Comparison of ENCODE assay signal across 8 cellular contexts in the genomic region with DNA sequence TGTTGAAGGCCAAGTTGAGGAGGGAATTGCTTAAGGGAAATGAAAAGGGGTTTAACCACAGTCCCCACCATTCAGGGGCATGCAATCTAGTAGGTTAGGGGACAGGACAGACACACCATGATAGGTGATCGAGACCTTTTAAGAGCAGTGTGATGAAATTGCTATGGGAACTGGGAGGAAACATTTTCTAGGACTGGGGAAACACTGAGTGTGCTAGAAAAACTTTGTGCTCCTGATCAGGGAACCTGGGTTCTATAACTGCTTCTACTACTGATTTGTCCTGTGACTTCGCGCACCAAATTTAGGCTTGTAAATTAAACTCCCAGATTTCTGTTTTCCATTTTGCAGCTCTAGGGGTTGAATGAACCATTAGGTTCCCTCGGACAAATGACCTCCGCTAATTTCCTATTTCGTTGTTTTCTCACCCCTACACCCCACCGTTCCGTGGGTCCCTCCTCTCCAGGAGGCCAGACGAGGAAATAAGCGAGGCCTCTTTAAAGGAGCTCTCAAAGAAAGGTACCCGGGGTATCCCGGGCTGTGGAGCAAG. TPM values are rescaled to one million over a fixed set of nuclear protein-coding genes. Genes with fewer than 3 reads are reported as not detected.
DNase-seq lines count a peak whose midpoint lies in the region; ATAC-seq and TF ChIP-seq lines count a peak whose summit lies in the region.

No MANE protein-coding gene starts in this region.

- peak overlapping the region; percentile 68 for H3K4me3 ChIP-seq in Jurkat, Clone E6-1 (ENCODE audit: low read length)
- H3K4me3 ChIP-seq in lung (peak overlapping the region; percentile 64), vagina (peak overlapping the region; percentile 79 to 82)

- H3K4me1 Mint-ChIP-seq in brain, result peaks cover 44% of the 10 kb centered on the region

- intact Hi-C loops in vagina (cut with DNase I), result loop anchor here (10.0 kb wide), 1 partner anchor 212 kb away; the partner anchor contains the start of gene LBH

- DNase-seq in NCI-H2227 treated with DMSO at 0.1 percent for 48 hours (lab: John Stamatoyannopoulos, UW) (peak; percentile 61), NCI-H2227 (lab: John Stamatoyannopoulos, UW; ENCODE audit: unreplicated experiment) (no peak), lung (ENCODE audit: low spot score) (no peak), vagina (ENCODE audit: extremely low spot score in 2 of 2) (no peak), NCI-H82 treated with DMSO at 0.1 percent for 48 hours (lab: John Stamatoyannopoulos, UW; ENCODE audit: unreplicated experiment) (no peak)
- no peak for DNase-seq in Jurkat, Clone E6-1 (ENCODE audit: low read depth, low spot score)

- ATAC-seq in lung (ENCODE audit: insufficient read depth, low FRiP score), result peak; percentile 38
- ATAC-seq in GM21367 (IDR thresholded peaks at IDR 0.05; ENCODE audit: unreplicated experiment), result no peak

- H3K27ac ChIP-seq in lung (ENCODE audit: low read depth in 1 of 2, low read length in 1 of 2), result peak overlapping the region; percentile 77 to 93
- peak overlapping the region; percentile 66 for H3K27ac ChIP-seq in vagina

- peak overlapping the region; percentile 94 to 97 (median 97) for H3K4me3 Mint-ChIP-seq in brain

- H3K27ac Mint-ChIP-seq in brain, result peak overlapping the region; percentile 91 to 99 (median 96)

- H3K4me1 ChIP-seq in lung (ENCODE audit: control insufficient read depth in 2 of 2, insufficient read depth in 2 of 2, low read length in 2 of 2) (peaks cover 0 to 2% of the 10 kb centered on the region in 2 donors), vagina (peaks cover 20% of the 10 kb centered on the region)

- H3K36me3 Mint-ChIP-seq in brain, result peaks cover 7% of the 10 kb centered on the region

- no peak for TF ChIP-seq POLR2A in vagina (IDR thresholded peaks at IDR 0.05)

- H3K27me3 Mint-ChIP-seq in brain, result peaks cover 11% of the 10 kb centered on the region

- H3K9me3 Mint-ChIP-seq in brain, result peaks cover 0 to 2% (median 0%) of the 10 kb centered on the region in 5 experiments

- H3K36me3 ChIP-seq in lung (ENCODE audit: control insufficient read depth in 2 of 2, insufficient read depth in 2 of 2, low read length in 2 of 2) (no peaks in the 10 kb centered on the region), vagina (no peaks in the 10 kb centered on the region)

- WGBS in lung, 2 donors, result 2 to 4% methylated on average over 12 of the region's 12 CpGs

- TF ChIP-seq CTCF in brain (conservative IDR thresholded peaks at IDR 0.05) (no peak), lung (IDR thresholded peaks at IDR 0.05; ENCODE audit: control extremely low read depth, extremely low read depth) (no peak), vagina (IDR thresholded peaks at IDR 0.05) (no peak)

- H3K9me3 ChIP-seq in lung (ENCODE audit: control insufficient read depth in 2 of 2, insufficient read depth in 1 of 2, low read length in 1 of 2) (no peaks in the 10 kb centered on the region), vagina (no peaks in the 10 kb centered on the region)

- no peaks in the 10 kb centered on the region for H3K27me3 ChIP-seq in lung (ENCODE audit: control insufficient read depth, insufficient read depth)
- H3K27me3 ChIP-seq in vagina, result no peaks in the 10 kb centered on the region

RNA-seq across cellular contexts. Expression of gene LCLAT1, which starts 0.4 kb away (rescaled TPM):
- 1.8 TPM for polyA plus RNA-seq in Jurkat, Clone E6-1 (2012; ENCODE audit: insufficient read depth, insufficient read length)
- 3.1 TPM for polyA plus RNA-seq in brain (ENCODE audit: insufficient read depth, low read depth, low replicate concordance)
- 10 to 100 TPM; 18.9 to 24.2 TPM for total RNA-seq in lung
- 1 to 10 TPM; 2.4 to 2.6 TPM for polyA plus RNA-seq in lung
- total RNA-seq in vagina, result 19.6 TPM
